In genomic region chr4:143839425-143839824, GRCh38 we compare ENCODE assay signal across 5 cellular contexts.
DNase-seq lines count a peak whose midpoint lies in the region; ATAC-seq and TF ChIP-seq lines count a peak whose summit lies in the region.
"Not testable (repeated sequence)": the region's sequence is repeated elsewhere in the genome, so short reads cannot be mapped to it uniquely, and the experiment has no call there.

No MANE protein-coding gene starts in this region.

- not testable (repeated sequence) for H2BK120ac ChIP-seq in mesendoderm (ENCODE audit: low read depth, low read length)

- H3K27me3 Mint-ChIP-seq in stimulated activated memory B cell treated with anti-CD40 and anti-IgM and Interleukin-4, amounts not matched to agents 10 μg/mL and 1 μg/mL and 100 μg/mL, for 72 hours, result not testable (repeated sequence)

- H3K36me3 ChIP-seq in colonic mucosa; mesendoderm (ENCODE audit: control insufficient read depth, insufficient read depth, low read length): not testable (repeated sequence)

- H3K27ac ChIP-seq in colonic mucosa; mesendoderm (ENCODE audit: low read depth, low read length): not testable (repeated sequence)

- TF ChIP-seq CTCF in colonic mucosa (IDR thresholded peaks at IDR 0.05), result not testable (repeated sequence)

- not testable (repeated sequence) for H3K9ac ChIP-seq in colonic mucosa (ENCODE audit: low read depth in 2 of 2, low read length in 2 of 2); mesendoderm (ENCODE audit: low read length)

- H3K27ac Mint-ChIP-seq in stimulated activated memory B cell treated with anti-CD40 and anti-IgM and Interleukin-4, amounts not matched to agents 10 μg/mL and 1 μg/mL and 100 μg/mL, for 72 hours, result not testable (repeated sequence)

- not testable (repeated sequence) for H3K18ac ChIP-seq in mesendoderm (ENCODE audit: low read length)

- not testable (repeated sequence) for H3K79me1 ChIP-seq in mesendoderm (ENCODE audit: low read length)

- not testable (repeated sequence) for H3K79me2 ChIP-seq in mesendoderm (ENCODE audit: control insufficient read depth, insufficient read depth, low read length)

- H4K5ac ChIP-seq in mesendoderm (ENCODE audit: low read length), result not testable (repeated sequence)

- H3K36me3 Mint-ChIP-seq in stimulated activated memory B cell treated with anti-CD40 and anti-IgM and Interleukin-4, amounts not matched to agents 10 μg/mL and 1 μg/mL and 100 μg/mL, for 72 hours, result not testable (repeated sequence)

- not testable (repeated sequence) for H3K9me3 Mint-ChIP-seq in stimulated activated memory B cell treated with anti-CD40 and anti-IgM and Interleukin-4, amounts not matched to agents 10 μg/mL and 1 μg/mL and 100 μg/mL, for 72 hours

- H3K9me3 ChIP-seq in colonic mucosa, result not testable (repeated sequence)

- DNase-seq in HUDEP-2 (lab: John Stamatoyannopoulos, UW; ENCODE audit: unreplicated experiment in 76 of 76), result peak in 55 of 76 experiments; percentile 2 to 66 (median 36)
- DNase-seq in colonic mucosa, result peak; percentile 20
- peak; percentile 24 to 28 for DNase-seq in left colon
- DNase-seq in mesendoderm, result peak; percentile 16

- H3K4me1 Mint-ChIP-seq in stimulated activated memory B cell treated with anti-CD40 and anti-IgM and Interleukin-4, amounts not matched to agents 10 μg/mL and 1 μg/mL and 100 μg/mL, for 72 hours, result not testable (repeated sequence)

- not testable (repeated sequence) for H3K4me3 Mint-ChIP-seq in stimulated activated memory B cell treated with anti-CD40 and anti-IgM and Interleukin-4, amounts not matched to agents 10 μg/mL and 1 μg/mL and 100 μg/mL, for 72 hours

- not testable (repeated sequence) for H2BK15ac ChIP-seq in mesendoderm (replicated peaks; ENCODE audit: low read depth)

- H3K23ac ChIP-seq in mesendoderm (ENCODE audit: low read length), result not testable (repeated sequence)

- not testable (repeated sequence) for H3K27me3 ChIP-seq in colonic mucosa; mesendoderm (ENCODE audit: insufficient read depth, low read length, poor library complexity)

- ATAC-seq in left colon, result peak; percentile 87
- ATAC-seq in stimulated activated memory B cell treated with anti-CD40 and anti-IgM and Interleukin-4, amounts not matched to agents 10 μg/mL and 1 μg/mL and 100 μg/mL, for 72 hours, result peak; percentile 34

- WGBS in mesendoderm (ENCODE audit: extremely low coverage, insufficient coverage, low lambda C conversion rate), result no CpG with 5 or more reads among the region's 7 CpGs

- not testable (repeated sequence) for H3K4me1 ChIP-seq in colonic mucosa; mesendoderm (ENCODE audit: control insufficient read depth, low read depth, low read length)

- not testable (repeated sequence) for H2BK5ac ChIP-seq in mesendoderm (ENCODE audit: low read length)

- not testable (repeated sequence) for H3K4me2 ChIP-seq in mesendoderm (ENCODE audit: low read length)

- intact Hi-C loops in colonic mucosa (cut with DNase I); left colon (cut with DNase I, micrococcal nuclease): not testable (repeated sequence)

- not testable (repeated sequence) for H3K4ac ChIP-seq in mesendoderm (ENCODE audit: low read depth, low read length)

- H2AK5ac ChIP-seq in mesendoderm (ENCODE audit: low read length), result not testable (repeated sequence)

- not testable (repeated sequence) for H4K8ac ChIP-seq in mesendoderm (ENCODE audit: low read depth, low read length)

- H3K56ac ChIP-seq in mesendoderm (ENCODE audit: low read length), result not testable (repeated sequence)

- H3K4me3 ChIP-seq in colonic mucosa; mesendoderm (ENCODE audit: low read length): not testable (repeated sequence)
